ENCODE assay signal across 8 cellular contexts in the genomic region with DNA sequence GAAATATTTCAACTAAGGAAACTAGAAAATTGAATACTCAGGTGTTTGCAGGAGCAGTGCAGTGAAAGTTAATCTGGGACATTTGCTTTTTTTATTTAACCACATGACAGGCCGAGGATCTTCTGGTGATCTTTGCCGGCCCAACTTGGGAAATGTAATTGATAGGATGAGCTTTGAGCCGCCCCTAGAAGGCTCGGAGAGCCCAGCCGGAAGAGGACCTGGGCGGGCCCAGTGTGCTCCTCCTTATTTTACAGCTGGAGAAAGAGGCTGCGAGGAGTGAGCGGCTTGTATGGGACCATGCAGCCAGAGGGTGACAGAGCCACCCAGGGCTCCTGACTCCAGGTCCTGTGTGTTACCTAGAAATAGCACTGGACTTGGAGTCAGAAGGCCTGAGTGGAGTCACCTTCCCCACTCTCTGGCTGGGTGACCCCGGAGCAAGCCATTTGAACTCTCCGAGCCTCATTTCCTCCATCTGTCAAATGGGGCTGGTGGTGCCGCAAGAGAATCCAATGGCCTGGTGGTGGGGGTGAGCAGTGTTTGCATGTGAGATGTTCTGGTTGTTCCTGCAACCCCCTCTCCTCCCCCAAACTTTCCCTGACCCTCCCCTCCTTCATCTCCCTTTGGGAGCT. TPM values are rescaled to one million over a fixed set of nuclear protein-coding genes. Genes with fewer than 3 reads are reported as not detected.
DNase-seq lines count a peak whose midpoint lies in the region; ATAC-seq and TF ChIP-seq lines count a peak whose summit lies in the region.

No MANE protein-coding gene starts in this region.

- peaks cover 3% of the 10 kb centered on the region for H3K4me1 Mint-ChIP-seq in T-helper 1 cell treated with Interleukin-12 subunit alpha and Interleukin-12 subunit beta and Interleukin-4 antibody, amounts not matched to agents 30 μg/mL and 1 μg/mL, for 36 hours (ENCODE audit: low read depth)

- WGBS in testis, 2 donors, result 22 to 65% methylated on average over 8 to 11 of the region's 11 CpGs

- H3K27ac Mint-ChIP-seq in T-helper 1 cell treated with Interleukin-12 subunit alpha and Interleukin-12 subunit beta and Interleukin-4 antibody, amounts not matched to agents 30 μg/mL and 1 μg/mL, for 36 hours, result no peak overlapping the region

- no peaks in the 10 kb centered on the region for H3K36me3 ChIP-seq in testis (ENCODE audit: low read depth, missing control alignments)

- no peaks in the 10 kb centered on the region for H3K36me3 Mint-ChIP-seq in T-helper 1 cell treated with Interleukin-12 subunit alpha and Interleukin-12 subunit beta and Interleukin-4 antibody, amounts not matched to agents 30 μg/mL and 1 μg/mL, for 36 hours (ENCODE audit: low read depth)

- peak overlapping the region in 1 of 2 donors; percentile 32 for H3K27ac ChIP-seq in testis

- H3K27me3 ChIP-seq in testis, result no peaks in the 10 kb centered on the region

- peaks cover 20% of the 10 kb centered on the region for H3K27me3 Mint-ChIP-seq in T-helper 1 cell treated with Interleukin-12 subunit alpha and Interleukin-12 subunit beta and Interleukin-4 antibody, amounts not matched to agents 30 μg/mL and 1 μg/mL, for 36 hours (ENCODE audit: low read depth)

- in situ Hi-C loops in astrocyte of the spinal cord (cut with HindIII; ENCODE audit: low sequenced_read_pairs), result no loop called here
- in situ Hi-C loops in G401 (cut with HindIII; ENCODE audit: low sequenced_read_pairs), result no loop called here

- TF ChIP-seq POLR2A in testis (IDR thresholded peaks at IDR 0.05), result no peak

- no peak for TF ChIP-seq CTCF in astrocyte of the spinal cord (IDR thresholded peaks at IDR 0.05; ENCODE audit: low read depth, low read length)
- no peak for TF ChIP-seq CTCF in testis (IDR thresholded peaks at IDR 0.05)

- H3K9me3 Mint-ChIP-seq in T-helper 1 cell treated with Interleukin-12 subunit alpha and Interleukin-12 subunit beta and Interleukin-4 antibody, amounts not matched to agents 30 μg/mL and 1 μg/mL, for 36 hours, result no peaks in the 10 kb centered on the region

- intact Hi-C loops in left colon (cut with DNase I, micrococcal nuclease) (no loop called here), testis (cut with DNase I; ENCODE audit: low total_unique reads) (no loop called here)

- no peaks in the 10 kb centered on the region for H3K4me1 ChIP-seq in testis

- DNase-seq in T-helper 1 cell (no peak), astrocyte of the spinal cord (ENCODE audit: low read depth, low spot score) (peak; percentile 6), left colon (peak; percentile 76 to 86), testis (peak; percentile 38), NCI-H1417 (lab: John Stamatoyannopoulos, UW) (no peak), G401 (ENCODE audit: low spot score) (no peak)

- H3K9me3 ChIP-seq in testis, result no peaks in the 10 kb centered on the region

- H3K4me3 ChIP-seq in astrocyte of the spinal cord (ENCODE audit: low read depth, low read length) (peak overlapping the region; percentile 66), testis (peak overlapping the region; percentile 54 to 81)

- ATAC-seq in left colon, result peak; percentile 52
- ATAC-seq in GM19351 (IDR thresholded peaks at IDR 0.05; ENCODE audit: unreplicated experiment), result no peak

- H3K4me3 Mint-ChIP-seq in T-helper 1 cell treated with Interleukin-12 subunit alpha and Interleukin-12 subunit beta and Interleukin-4 antibody, amounts not matched to agents 30 μg/mL and 1 μg/mL, for 36 hours, result peak overlapping the region; percentile 83

RNA-seq across cellular contexts. Expression of gene PPARGC1B, which starts 2.5 kb away (rescaled TPM):
- total RNA-seq in left colon (10 to 100 TPM; 25.7 to 60.8 TPM), testis (1 to 10 TPM; 6.1 to 7.6 TPM)
- 2.3 TPM for polyA plus RNA-seq in testis (ENCODE audit: insufficient read depth, low read depth, low replicate concordance)
- 1.2 and 2.4 TPM in 2 replicates for total RNA-seq in G401 (2014; rRNA removed; shearing (Covaris generic))

Comparison
In these comparisons a context has a peak if more than half of its experiments do, and no peak if none do; other contexts are left out.
1. DNase-seq: peak in astrocyte of the spinal cord (single experiment), left colon (2 of 2) and testis (single experiment); none in T-helper 1 cell (0 of 5), NCI-H1417 (0 of 3) and G401 (single experiment).